In genomic region chr4:183571350-183572076, GRCh38 we compare ENCODE assay signal across 10 cellular contexts.
DNase-seq lines count a peak whose midpoint lies in the region; ATAC-seq and TF ChIP-seq lines count a peak whose summit lies in the region.
"Had no signal": no experiment of that assay in that cellular context is flagged by ENCODE, and none has a peak within 500 bp of the region (broad histone marks: within the 10 kb centered on the region; RNA-seq: fewer than 3 reads in every experiment).

No MANE protein-coding gene starts in this region.

- no peak overlapping the region for H2BK20ac ChIP-seq in H9 (ENCODE audit: low read depth, low read length, poor library complexity, severe bottlenecking)

- no peak for TF ChIP-seq CTCF in H9 (conservative IDR thresholded peaks at IDR 0.05)

- no peak overlapping the region for H3K18ac ChIP-seq in H9 (ENCODE audit: insufficient read length, low read depth, low read length)

- H3K4me2 ChIP-seq in H9 (ENCODE audit: insufficient read depth, insufficient read length, low read length), result no peak overlapping the region

- peak overlapping the region in 2 of 3 experiments; percentile 78 to 81; a peak in 3 of 7 replicates for H3K27ac Mint-ChIP-seq in H9
- H3K27ac Mint-ChIP-seq in activated CD8-positive, alpha-beta memory T cell treated with anti-CD3 and anti-CD28 coated beads, Interleukin-2, amount 10 ng/mL, durations not matched to agents 7 days and 5 days, result no peak overlapping the region
- H3K27ac Mint-ChIP-seq: naive B cell had no signal

- H3K27me3 Mint-ChIP-seq in H9 (ENCODE audit: low read depth), result no peaks in the 10 kb centered on the region
- H3K27me3 Mint-ChIP-seq in activated CD8-positive, alpha-beta memory T cell treated with anti-CD3 and anti-CD28 coated beads, Interleukin-2, amount 10 ng/mL, durations not matched to agents 7 days and 5 days, result peaks cover 4% of the 10 kb centered on the region

- intact Hi-C loops in posterior vena cava (cut with DNase I), result no loop called here

- no peak overlapping the region for H2AK5ac ChIP-seq in H9 (ENCODE audit: insufficient read length, low read length)

- no peaks in the 10 kb centered on the region; a peak in 1 of 5 replicates for H3K9me3 Mint-ChIP-seq in H9
- H3K9me3 Mint-ChIP-seq in activated CD8-positive, alpha-beta memory T cell treated with anti-CD3 and anti-CD28 coated beads, Interleukin-2, amount 10 ng/mL, durations not matched to agents 7 days and 5 days (ENCODE audit: low read depth), result no peaks in the 10 kb centered on the region

- no peak overlapping the region for H4K91ac ChIP-seq in H9 (ENCODE audit: insufficient read length, low read depth, low read length)

- H3K36me3 Mint-ChIP-seq in H9 (ENCODE audit: insufficient read depth in 1 of 3, low read depth in 3 of 3), result no peaks in the 10 kb centered on the region
- H3K36me3 Mint-ChIP-seq in activated CD8-positive, alpha-beta memory T cell treated with anti-CD3 and anti-CD28 coated beads, Interleukin-2, amount 10 ng/mL, durations not matched to agents 7 days and 5 days, result no peaks in the 10 kb centered on the region
- H3K36me3 Mint-ChIP-seq: naive B cell had no signal

- H3K9ac ChIP-seq in H9 (ENCODE audit: extremely low read depth, insufficient read length, low read length), result no peak overlapping the region

- no peaks in the 10 kb centered on the region for H3K79me2 ChIP-seq in H9 (ENCODE audit: insufficient read depth, low read length)

- no peak overlapping the region for H2BK120ac ChIP-seq in H9 (ENCODE audit: low read depth, low read length, poor library complexity, severe bottlenecking)

- H3K4ac ChIP-seq in H9 (ENCODE audit: low read depth, low read length), result no peak overlapping the region

- ATAC-seq in GM18907 (IDR thresholded peaks at IDR 0.05; ENCODE audit: unreplicated experiment), result no peak
- no peak for ATAC-seq in activated CD8-positive, alpha-beta memory T cell treated with anti-CD3 and anti-CD28 coated beads, Interleukin-2, amount 10 ng/mL, durations not matched to agents 7 days and 5 days

- H3K23me2 ChIP-seq in H9 (ENCODE audit: insufficient read length, low read depth, low read length, poor library complexity, severe bottlenecking), result no peaks in the 10 kb centered on the region

- H2BK5ac ChIP-seq in H9 (ENCODE audit: insufficient read length, low read length), result no peak overlapping the region

- H3K27me3 ChIP-seq in H9 (ENCODE audit: insufficient read depth, low read length) (no peaks in the 10 kb centered on the region), neuron (ENCODE audit: insufficient read depth, low read length) (peaks cover under 1% of the 10 kb centered on the region)

- peak overlapping the region; percentile 2 for H3K4me3 ChIP-seq in neuron (ENCODE audit: low read length)
- H3K4me3 ChIP-seq: thoracic aorta had no signal

- H4K20me1 ChIP-seq in H9 (ENCODE audit: control insufficient read depth, insufficient read depth, insufficient read length), result no peaks in the 10 kb centered on the region

- H3K4me1 Mint-ChIP-seq in H9, result peaks cover 5 to 10% of the 10 kb centered on the region in 2 experiments
- peaks cover 3% of the 10 kb centered on the region for H3K4me1 Mint-ChIP-seq in activated CD8-positive, alpha-beta memory T cell treated with anti-CD3 and anti-CD28 coated beads, Interleukin-2, amount 10 ng/mL, durations not matched to agents 7 days and 5 days
- H3K4me1 Mint-ChIP-seq: naive B cell had no signal

- H3T11ph ChIP-seq in H9 (ENCODE audit: low read length), result no peak overlapping the region

- no peak overlapping the region for H3K56ac ChIP-seq in H9 (ENCODE audit: insufficient read length, low read depth, low read length)

- H2AFZ ChIP-seq in H9 (ENCODE audit: low read length) (no peak overlapping the region), neuron (ENCODE audit: low read depth, low read length) (no peak overlapping the region)

- DNase-seq in H9 (no peak), NCI-H2107 (lab: John Stamatoyannopoulos, UW) (peak; percentile 17), cerebellar cortex (ENCODE audit: low spot score) (peak; percentile 1), posterior vena cava (ENCODE audit: low spot score) (no peak)
- DNase-seq in activated CD8-positive, alpha-beta memory T cell treated with anti-CD3 and anti-CD28 coated beads, Interleukin-2, amount 10 ng/mL, durations not matched to agents 7 days and 5 days, result no peak
- DNase-seq in activated effector memory CD4-positive, alpha-beta T cell treated with anti-CD3 and anti-CD28 coated beads, Interleukin-2, amount 50 U/mL, for 16 hours, result no peak
- DNase-seq: naive B cell had no signal

- no peak overlapping the region for H3K27ac ChIP-seq in H9 (ENCODE audit: insufficient read length, low read depth, low read length)
- H3K27ac ChIP-seq: thoracic aorta had no signal

- H4K8ac ChIP-seq in H9 (replicated peaks; ENCODE audit: insufficient read length, low read depth, low read length), result no peak overlapping the region

- WGBS in H9 (ENCODE audit: extremely low coverage, insufficient read length, low lambda C conversion rate), result no CpG with 5 or more reads among the region's 11 CpGs

- no peaks in the 10 kb centered on the region for H3K79me1 ChIP-seq in H9 (ENCODE audit: insufficient read depth, low read depth, low read length, poor library complexity, severe bottlenecking)

- no peak overlapping the region for H2BK12ac ChIP-seq in H9 (ENCODE audit: insufficient read length, low read depth, low read length)

- H4K5ac ChIP-seq in H9 (ENCODE audit: insufficient read length, low read depth, low read length), result no peak overlapping the region

- H3K9me3 ChIP-seq in H9 (ENCODE audit: control insufficient read depth, low read depth, low read length) (no peaks in the 10 kb centered on the region), neuron (ENCODE audit: low read length) (no peaks in the 10 kb centered on the region)
- H3K9me3 ChIP-seq: thoracic aorta had no signal

- no peaks in the 10 kb centered on the region for H3K4me1 ChIP-seq in H9 (ENCODE audit: insufficient read depth, low read length)
- peaks cover 12% of the 10 kb centered on the region for H3K4me1 ChIP-seq in neuron (ENCODE audit: insufficient read depth, low read length)

- peak overlapping the region; percentile 3 for H3K14ac ChIP-seq in H9 (ENCODE audit: insufficient read depth, low read length)

- H3K23ac ChIP-seq in H9 (ENCODE audit: insufficient read length, low read depth, low read length), result no peak overlapping the region

- no peaks in the 10 kb centered on the region for H3K36me3 ChIP-seq in neuron (ENCODE audit: insufficient read depth, low read length)
- H3K36me3 ChIP-seq: thoracic aorta had no signal

- no peak overlapping the region for H3K4me3 Mint-ChIP-seq in H9
- H3K4me3 Mint-ChIP-seq in activated CD8-positive, alpha-beta memory T cell treated with anti-CD3 and anti-CD28 coated beads, Interleukin-2, amount 10 ng/mL, durations not matched to agents 7 days and 5 days, result no peak overlapping the region
- H3K4me3 Mint-ChIP-seq: naive B cell had no signal

- CTCF ChIA-PET in activated CD8-positive, alpha-beta memory T cell treated with anti-CD3 and anti-CD28 coated beads, Interleukin-2, amount 10 ng/mL, durations not matched to agents 7 days and 5 days (lab: Charles Lee), result no interaction called here

- no peak overlapping the region for H2BK15ac ChIP-seq in H9 (ENCODE audit: low read depth, low read length)

Comparison
In these comparisons a context has a peak if more than half of its experiments do, and no peak if none do; other contexts are left out.
1. DNase-seq: peak in NCI-H2107 (single experiment) and cerebellar cortex (single experiment); none in H9 (single experiment), posterior vena cava (single experiment), activated CD8-positive, alpha-beta memory T cell treated with anti-CD3 and anti-CD28 coated beads, Interleukin-2, amount 10 ng/mL, durations not matched to agents 7 days and 5 days (single experiment) and activated effector memory CD4-positive, alpha-beta T cell treated with anti-CD3 and anti-CD28 coated beads, Interleukin-2, amount 50 U/mL, for 16 hours (single experiment).